Comparison of ENCODE assay signal across 20 cellular contexts in the genomic region with DNA sequence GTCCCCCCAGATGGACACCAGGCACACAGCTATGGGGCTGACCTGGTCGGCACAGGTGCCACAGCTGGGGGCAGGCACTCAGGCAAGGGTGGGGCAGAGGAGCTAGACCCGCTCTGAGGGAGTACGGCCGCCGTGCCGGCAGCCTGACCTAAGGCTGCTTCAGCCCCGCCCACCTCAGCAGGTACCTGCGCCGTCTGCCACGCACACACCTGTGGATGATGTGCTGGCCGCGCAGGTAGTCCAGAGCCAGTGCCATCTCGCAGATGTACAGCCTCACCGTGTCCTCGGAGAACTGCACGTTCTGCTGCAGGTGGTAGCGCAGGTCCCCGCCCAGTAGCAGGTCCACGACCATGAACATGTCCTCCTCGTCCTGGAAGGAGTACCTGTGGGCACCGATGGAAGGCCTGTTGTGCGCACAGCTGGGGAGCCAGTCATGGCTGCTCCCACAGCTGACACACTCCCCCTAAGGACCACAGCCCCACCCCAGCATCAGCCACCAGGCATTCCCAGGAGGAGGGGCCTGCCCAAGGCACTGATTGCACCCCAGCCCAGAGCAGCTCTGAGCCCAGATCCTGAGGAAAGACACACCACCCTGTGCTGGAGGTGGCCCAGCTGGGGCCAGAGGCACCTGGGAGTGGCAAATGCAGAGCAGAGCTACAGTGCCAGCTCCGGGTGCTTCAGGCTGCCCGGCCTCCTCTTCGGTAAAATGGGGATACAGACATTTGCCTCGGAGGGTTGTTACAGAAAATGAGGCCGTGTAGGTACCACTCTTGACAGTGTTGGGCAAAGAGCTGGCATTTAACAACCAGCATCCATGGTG.
"Had no signal": no experiment of that assay in that cellular context is flagged by ENCODE, and none has a peak within 500 bp of the region (broad histone marks: within the 10 kb centered on the region; RNA-seq: fewer than 3 reads in every experiment).

No MANE protein-coding gene starts in this region.

- H3K27ac Mint-ChIP-seq: activated T-helper 1 cell treated with anti-CD3 and anti-CD28 coated beads, Interleukin-12 subunit alpha, Interleukin-12 subunit beta, Interleukin-2, Interleukin-4 antibody, amounts not matched to agents 30 ng/mL and 10 ng/mL and 1 ng/mL, durations not matched to agents 14 hours and 24 hours and 36 hours; stimulated activated naive CD8-positive, alpha-beta T cell treated with anti-CD3 and anti-CD28 coated beads, Interleukin-15, Interleukin-2, amounts not matched to agents 100 ng/mL and 50 ng/mL, for 24 hours had no signal

- ATAC-seq: activated naive CD4-positive, alpha-beta T cell treated with anti-CD3 and anti-CD28 coated beads, Interleukin-2, amount 50 U/mL, for 72 hours; esophagus mucosa; mucosa of descending colon; pancreas; psoas muscle; SK-N-SH treated with all-trans-retinoic acid at 6 μM for 48 hours had no signal

- H3K4me3 ChIP-seq: hepatocyte, mucosa of descending colon, pancreas, psoas muscle, right atrium auricular region, thyroid gland had no signal

- H3K9me3 ChIP-seq: mucosa of descending colon, pancreas, psoas muscle, right atrium auricular region, thyroid gland had no signal

- H3K36me3 Mint-ChIP-seq: activated naive CD4-positive, alpha-beta T cell treated with anti-CD3 and anti-CD28 coated beads, Interleukin-2, amount 50 U/mL, for 72 hours had no signal

- H3K79me2 ChIP-seq: hepatocyte had no signal

- H3K27me3 Mint-ChIP-seq: brain; stimulated activated naive CD8-positive, alpha-beta T cell treated with anti-CD3 and anti-CD28 coated beads, Interleukin-15, Interleukin-2, amounts not matched to agents 100 ng/mL and 50 ng/mL, for 24 hours had no signal

- H3K27me3 ChIP-seq: hepatocyte, pancreas, right atrium auricular region, thyroid gland had no signal

- H3K36me3 ChIP-seq: pancreas, right atrium auricular region, thyroid gland had no signal

- H2AFZ ChIP-seq: hepatocyte had no signal

- H3K4me2 ChIP-seq: hepatocyte had no signal

- H3K9me3 Mint-ChIP-seq: activated naive CD4-positive, alpha-beta T cell treated with anti-CD3 and anti-CD28 coated beads, Interleukin-2, amount 50 U/mL, for 72 hours; activated T-helper 1 cell treated with anti-CD3 and anti-CD28 coated beads, Interleukin-12 subunit alpha, Interleukin-12 subunit beta, Interleukin-2, Interleukin-4 antibody, amounts not matched to agents 30 ng/mL and 10 ng/mL and 1 ng/mL, durations not matched to agents 14 hours and 24 hours and 36 hours; stimulated activated naive CD8-positive, alpha-beta T cell treated with anti-CD3 and anti-CD28 coated beads, Interleukin-15, Interleukin-2, amounts not matched to agents 100 ng/mL and 50 ng/mL, for 24 hours had no signal

- H3K4me1 ChIP-seq: pancreas, psoas muscle, thyroid gland had no signal

- DNase-seq: activated CD4-positive, alpha-beta T cell treated with anti-CD3 and anti-CD28 coated beads for 1 hour; activated gamma-delta T cell; aorta; effector memory CD4-positive, alpha-beta T cell; foreskin melanocyte; mesendoderm; mucosa of descending colon; psoas muscle; substantia nigra; T-helper 9 cell; thyroid gland had no signal

- H3K4me3 Mint-ChIP-seq: activated T-helper 1 cell treated with anti-CD3 and anti-CD28 coated beads, Interleukin-12 subunit alpha, Interleukin-12 subunit beta, Interleukin-2, Interleukin-4 antibody, amounts not matched to agents 30 ng/mL and 10 ng/mL and 1 ng/mL, durations not matched to agents 14 hours and 24 hours and 36 hours; brain; stimulated activated naive CD8-positive, alpha-beta T cell treated with anti-CD3 and anti-CD28 coated beads, Interleukin-15, Interleukin-2, amounts not matched to agents 100 ng/mL and 50 ng/mL, for 24 hours had no signal

- H3K27ac ChIP-seq: hepatocyte, pancreas, psoas muscle, right atrium auricular region, thyroid gland had no signal
